ENCODE assay signal across 17 cellular contexts in genomic region chr2:47720559-47720958, GRCh38.
"Had no signal": no experiment of that assay in that cellular context is flagged by ENCODE, and none has a peak within 500 bp of the region (broad histone marks: within the 10 kb centered on the region; RNA-seq: fewer than 3 reads in every experiment).

No MANE protein-coding gene starts in this region.

- H3K79me2 ChIP-seq: parathyroid adenoma had no signal

- H2AFZ ChIP-seq: parathyroid adenoma had no signal

- FAIRE-seq: keratinocyte had no signal

- ATAC-seq: body of pancreas, gastroesophageal sphincter had no signal

- H3K27me3 ChIP-seq: adrenal gland, body of pancreas, gastroesophageal sphincter, tibial nerve had no signal

- H3K4me3 ChIP-seq: adrenal gland, body of pancreas, gastroesophageal sphincter, skin epidermis, tibial nerve had no signal

- H3K36me3 Mint-ChIP-seq: activated naive CD4-positive, alpha-beta T cell treated with anti-CD3 and anti-CD28 coated beads, Interleukin-2, amount 10 ng/mL, durations not matched to agents 7 days and 5 days had no signal

- H3K9ac ChIP-seq: parathyroid adenoma had no signal

- H3K27ac Mint-ChIP-seq: activated CD4-positive, alpha-beta T cell treated with anti-CD3 and anti-CD28 coated beads, Interleukin-2, amount 10 ng/mL, durations not matched to agents 7 days and 5 days; activated naive CD4-positive, alpha-beta T cell treated with anti-CD3 and anti-CD28 coated beads, Interleukin-2, amount 10 ng/mL, durations not matched to agents 7 days and 5 days; activated T-helper 17 cell treated with anti-CD3 and anti-CD28 coated beads, Interleukin-2, amount 50 U/mL, for 72 hours had no signal

- H3K4me1 Mint-ChIP-seq: activated CD4-positive, alpha-beta T cell treated with anti-CD3 and anti-CD28 coated beads, Interleukin-2, amount 10 ng/mL, durations not matched to agents 7 days and 5 days; activated naive CD4-positive, alpha-beta T cell treated with anti-CD3 and anti-CD28 coated beads, Interleukin-2, amount 10 ng/mL, durations not matched to agents 7 days and 5 days; activated T-helper 17 cell treated with anti-CD3 and anti-CD28 coated beads, Interleukin-2, amount 50 U/mL, for 72 hours had no signal

- H3K9me3 Mint-ChIP-seq: activated CD4-positive, alpha-beta T cell treated with anti-CD3 and anti-CD28 coated beads, Interleukin-2, amount 10 ng/mL, durations not matched to agents 7 days and 5 days; activated naive CD4-positive, alpha-beta T cell treated with anti-CD3 and anti-CD28 coated beads, Interleukin-2, amount 10 ng/mL, durations not matched to agents 7 days and 5 days; activated T-helper 17 cell treated with anti-CD3 and anti-CD28 coated beads, Interleukin-2, amount 50 U/mL, for 72 hours had no signal

- H3K4me3 Mint-ChIP-seq: activated CD4-positive, alpha-beta T cell treated with anti-CD3 and anti-CD28 coated beads, Interleukin-2, amount 10 ng/mL, durations not matched to agents 7 days and 5 days; activated naive CD4-positive, alpha-beta T cell treated with anti-CD3 and anti-CD28 coated beads, Interleukin-2, amount 10 ng/mL, durations not matched to agents 7 days and 5 days; activated T-helper 17 cell treated with anti-CD3 and anti-CD28 coated beads, Interleukin-2, amount 50 U/mL, for 72 hours had no signal

- DNase-seq: activated CD4-positive, alpha-beta T cell treated with anti-CD3 and anti-CD28 coated beads, Interleukin-2, amount 10 ng/mL, durations not matched to agents 7 days and 5 days; activated CD4-positive, CD25-positive, alpha-beta regulatory T cell; activated naive CD4-positive, alpha-beta T cell treated with anti-CD3 and anti-CD28 coated beads, Interleukin-2, amount 10 ng/mL, durations not matched to agents 7 days and 5 days; activated T-cell treated with anti-CD3 and anti-CD28 coated beads for 4 hours; adrenal gland; body of pancreas; central memory CD4-positive, alpha-beta T cell; cortex of kidney; effector memory CD4-positive, alpha-beta T cell; T-helper 1 cell had no signal

- H3K27ac ChIP-seq: adrenal gland, body of pancreas, epithelial cell of prostate, gastroesophageal sphincter, parathyroid adenoma, skin epidermis, tibial nerve had no signal

- H3K27me3 Mint-ChIP-seq: activated CD4-positive, alpha-beta T cell treated with anti-CD3 and anti-CD28 coated beads, Interleukin-2, amount 10 ng/mL, durations not matched to agents 7 days and 5 days; activated T-helper 17 cell treated with anti-CD3 and anti-CD28 coated beads, Interleukin-2, amount 50 U/mL, for 72 hours had no signal

- H3K4me1 ChIP-seq: adrenal gland, body of pancreas, gastroesophageal sphincter, parathyroid adenoma, tibial nerve had no signal
